ENCODE assay signal across 8 cellular contexts in genomic region chr19:18571564-18572344, GRCh38. TPM values are rescaled to one million over a fixed set of nuclear protein-coding genes. Genes with fewer than 3 reads are reported as not detected.
DNase-seq lines count a peak whose midpoint lies in the region; ATAC-seq and TF ChIP-seq lines count a peak whose summit lies in the region.

TSS of gene UBA52 (plus strand) at chr19:18571857. CDS start at chr19:18573301, 1,444 bp downstream.

- no peak for TF ChIP-seq CTCF in GM10248 (IDR thresholded peaks at IDR 0.05; ENCODE audit: control extremely low read depth, extremely low read depth, low read depth, missing control alignments)
- TF ChIP-seq CTCF in osteocyte (IDR thresholded peaks at IDR 0.05) = no peak

- peak; percentile 95 for DNase-seq in GM10248 (ENCODE audit: extremely low spot score)
- peak; percentile 97 for DNase-seq in NCI-H1105 (lab: John Stamatoyannopoulos, UW)
- peak; percentile 97 for DNase-seq in SKM-1 treated with dmso at 0.1 percent for 144 hours (lab: John Stamatoyannopoulos, UW; ENCODE audit: unreplicated experiment)
- DNase-seq in glomerular endothelial cell (ENCODE audit: extremely low read depth, low read depth, low spot score) = peak; percentile 61
- peak; percentile 99 for DNase-seq in osteocyte (ENCODE audit: extremely low spot score, unreplicated experiment)

- H3K4me1 ChIP-seq in thymus (ENCODE audit: control insufficient read depth, insufficient read depth, low read length) = peaks cover 13% of the 10 kb centered on the region

- peaks cover 6% of the 10 kb centered on the region for H3K36me3 Mint-ChIP-seq in activated naive CD8-positive, alpha-beta T cell
- peaks cover 23% of the 10 kb centered on the region for H3K36me3 Mint-ChIP-seq in osteocyte (ENCODE audit: unreplicated experiment)

- peak; percentile 79 for ATAC-seq in HG02610 (IDR thresholded peaks at IDR 0.05; ENCODE audit: unreplicated experiment)

- H3K27ac Mint-ChIP-seq in activated naive CD8-positive, alpha-beta T cell = peak within 1 kb of the TSS; percentile 95
- peak within 1 kb of the TSS; percentile 94 for H3K27ac Mint-ChIP-seq in osteocyte (ENCODE audit: unreplicated experiment)

- H3K4me1 Mint-ChIP-seq in activated naive CD8-positive, alpha-beta T cell (ENCODE audit: low read depth) = peaks cover 22% of the 10 kb centered on the region
- peaks cover 18% of the 10 kb centered on the region for H3K4me1 Mint-ChIP-seq in osteocyte (ENCODE audit: unreplicated experiment)

- no peaks in the 10 kb centered on the region for H3K9me3 ChIP-seq in thymus (ENCODE audit: control insufficient read depth)

- peak within 1 kb of the TSS; percentile 99 for H3K4me3 Mint-ChIP-seq in activated naive CD8-positive, alpha-beta T cell
- peak within 1 kb of the TSS; percentile 89 for H3K4me3 Mint-ChIP-seq in osteocyte (ENCODE audit: unreplicated experiment)

- no peaks in the 10 kb centered on the region for H3K27me3 ChIP-seq in thymus (ENCODE audit: control insufficient read depth, insufficient read depth)

- H3K27me3 Mint-ChIP-seq in activated naive CD8-positive, alpha-beta T cell = no peaks in the 10 kb centered on the region
- H3K27me3 Mint-ChIP-seq in osteocyte (ENCODE audit: unreplicated experiment) = no peaks in the 10 kb centered on the region

- WGBS in thymus = under 1% methylated on average over 75 of the region's 75 CpGs

- peak within 1 kb of the TSS; percentile 94 for H3K4me3 ChIP-seq in thymus (ENCODE audit: low read length)

- CTCF ChIA-PET in GM10248 (lab: Yijun Ruan, JAX) = interaction anchor here (1.0 to 10.9 kb wide), 10 partner anchors 9 to 276 kb away, joined by 3 to 111 read pairs (median 6); partner anchors contain the start of genes KXD1 and REX1BD

- peak within 1 kb of the TSS; percentile 90 for H3K27ac ChIP-seq in thymus (ENCODE audit: low read depth)

- no peaks in the 10 kb centered on the region for H3K9me3 Mint-ChIP-seq in activated naive CD8-positive, alpha-beta T cell (ENCODE audit: low read depth)
- no peaks in the 10 kb centered on the region for H3K9me3 Mint-ChIP-seq in osteocyte (ENCODE audit: unreplicated experiment)

- peaks cover 57% of the 10 kb centered on the region for H3K36me3 ChIP-seq in thymus (ENCODE audit: control insufficient read depth, insufficient read depth)

- POLR2A ChIA-PET in GM10248 (lab: Yijun Ruan, JAX) = interaction anchor here (0.6 to 2.6 kb wide), 6 partner anchors 9 to 348 kb away, joined by 3 to 16 read pairs (median 4); partner anchors contain the start of genes COPE, DDX49, ELL and REX1BD

RNA-seq across cellular contexts. Expression of gene UBA52, which starts in this region (rescaled TPM):
- 730 and 991 TPM in 2 replicates for total RNA-seq in glomerular endothelial cell
- 1,032 and 1,081 TPM in 2 replicates for total RNA-seq in osteocyte
- 1,270 TPM for polyA plus RNA-seq in thymus

Comparison
In these comparisons a context has a peak if more than half of its experiments do, and no peak if none do; other contexts are left out.
1. Peak in every context shown above with its lines: DNase-seq, ATAC-seq, H3K4me3 ChIP-seq and H3K27ac ChIP-seq.